In the genomic region with DNA sequence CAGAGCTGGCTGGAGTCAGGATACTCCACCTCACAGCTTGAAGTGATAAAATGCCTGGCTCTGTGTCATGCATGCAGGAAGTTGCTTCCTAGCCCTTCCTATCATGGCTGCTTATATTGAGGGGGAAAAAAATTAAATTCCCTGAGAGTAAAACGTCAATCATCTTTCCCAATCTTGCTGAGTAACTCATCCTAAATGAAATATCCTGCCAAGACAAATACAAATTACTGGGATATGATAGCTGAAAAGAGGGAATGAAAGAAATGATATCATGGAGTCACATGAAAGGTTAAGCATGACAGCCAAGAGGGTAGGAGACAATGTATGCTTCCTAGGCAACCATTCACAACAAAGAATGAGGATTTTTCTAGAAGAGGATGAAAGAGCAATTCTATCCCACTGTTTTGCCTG, we compare ENCODE assay signal across 14 cellular contexts.
DNase-seq lines count a peak whose midpoint lies in the region; FAIRE-seq and TF ChIP-seq lines count a peak whose summit lies in the region.
"Had no signal": no experiment of that assay in that cellular context is flagged by ENCODE, and none has a peak within 500 bp of the region (broad histone marks: within the 10 kb centered on the region; RNA-seq: fewer than 3 reads in every experiment).

No MANE protein-coding gene starts in this region.

- H3K9me3 Mint-ChIP-seq in chondrocyte (ENCODE audit: low read depth): no peaks in the 10 kb centered on the region
- H3K9me3 Mint-ChIP-seq: dendritic cell treated with granulocyte-macrophage colony-stimulating factor and Interleukin-4, amounts not matched to agents 40 ng/mL and 50 ng/mL, for 4 days; stimulated activated effector memory CD8-positive, alpha-beta T cell treated with anti-CD3 and anti-CD28 coated beads, Interleukin-12 subunit alpha, Interleukin-12 subunit beta, amount 100 ng/mL, for 72 hours; type B pancreatic cell had no signal

- H3K4me3 ChIP-seq in keratinocyte (ENCODE audit: control insufficient read depth in 2 of 3, extremely low read depth in 1 of 3, insufficient read depth in 2 of 3, low read depth in 1 of 3, low read length in 3 of 3): no peak overlapping the region
- H3K4me3 ChIP-seq in OCI-LY7 (ENCODE audit: low read depth, low read length, poor library complexity, severe bottlenecking): no peak overlapping the region
- no peak overlapping the region for H3K4me3 ChIP-seq in tibial artery

- no peak overlapping the region for H3K4me3 Mint-ChIP-seq in chondrocyte (ENCODE audit: unreplicated experiment)
- H3K4me3 Mint-ChIP-seq: dendritic cell treated with granulocyte-macrophage colony-stimulating factor and Interleukin-4, amounts not matched to agents 40 ng/mL and 50 ng/mL, for 4 days; stimulated activated effector memory CD8-positive, alpha-beta T cell treated with anti-CD3 and anti-CD28 coated beads, Interleukin-12 subunit alpha, Interleukin-12 subunit beta, amount 100 ng/mL, for 72 hours; type B pancreatic cell had no signal

- H3K36me3 Mint-ChIP-seq in chondrocyte (ENCODE audit: low read depth): no peaks in the 10 kb centered on the region
- H3K36me3 Mint-ChIP-seq: stimulated activated effector memory CD8-positive, alpha-beta T cell treated with anti-CD3 and anti-CD28 coated beads, Interleukin-12 subunit alpha, Interleukin-12 subunit beta, amount 100 ng/mL, for 72 hours; type B pancreatic cell had no signal

- no peaks in the 10 kb centered on the region for H3K27me3 ChIP-seq in keratinocyte (ENCODE audit: control insufficient read depth, extremely low read depth, insufficient read depth, low read length)
- H3K27me3 ChIP-seq in tibial artery: no peaks in the 10 kb centered on the region

- peaks cover 2% of the 10 kb centered on the region for H3K27me3 Mint-ChIP-seq in chondrocyte (ENCODE audit: low read depth)
- H3K27me3 Mint-ChIP-seq: dendritic cell treated with granulocyte-macrophage colony-stimulating factor and Interleukin-4, amounts not matched to agents 40 ng/mL and 50 ng/mL, for 4 days; type B pancreatic cell had no signal

- H3K36me3 ChIP-seq in keratinocyte (ENCODE audit: control insufficient read depth in 2 of 2, extremely low read depth in 1 of 2, insufficient read depth in 2 of 2, low read length in 2 of 2) (no peaks in the 10 kb centered on the region), OCI-LY7 (ENCODE audit: insufficient read depth, low read length) (no peaks in the 10 kb centered on the region), tibial artery (no peaks in the 10 kb centered on the region)

- TF ChIP-seq CTCF in AG09319 (IDR thresholded peaks at IDR 0.05; ENCODE audit: low read depth, low read length): no peak
- no peak for TF ChIP-seq CTCF in chondrocyte (IDR thresholded peaks at IDR 0.05)
- no peak for TF ChIP-seq CTCF in keratinocyte (optimal IDR thresholded peaks at IDR 0.05 in 1 of 3, IDR thresholded peaks at IDR 0.05 in 1 of 3, conservative IDR thresholded peaks at IDR 0.05 in 1 of 3; ENCODE audit: extremely low read depth in 1 of 3, insufficient read depth in 2 of 3, low read length in 3 of 3)
- TF ChIP-seq CTCF in OCI-LY7 (conservative IDR thresholded peaks at IDR 0.05; ENCODE audit: low read length): no peak
- TF ChIP-seq CTCF in tibial artery (IDR thresholded peaks at IDR 0.05): no peak

- intact Hi-C loops in OCI-LY7 (cut with micrococcal nuclease; ENCODE audit: unreplicated experiment) (no loop called here), tibial artery (cut with DNase I; ENCODE audit: low total_unique reads) (no loop called here)

- dilution Hi-C loops in keratinocyte (cut with MboI; ENCODE audit: extremely low pct_ligation_motif_present, low sequenced_read_pairs): loop anchor here (25.0 kb wide), 1 partner anchor 95 kb away; no protein-coding TSS in a partner anchor

- H3K9ac ChIP-seq in keratinocyte (ENCODE audit: control insufficient read depth, extremely low read depth, insufficient read depth, low read length): no peak overlapping the region

- no peaks in the 10 kb centered on the region for H3K9me1 ChIP-seq in keratinocyte (ENCODE audit: control insufficient read depth, extremely low read depth, insufficient read depth, low read length)

- H3K4me1 Mint-ChIP-seq in chondrocyte (ENCODE audit: low read depth): peaks cover 23% of the 10 kb centered on the region
- H3K4me1 Mint-ChIP-seq: stimulated activated effector memory CD8-positive, alpha-beta T cell treated with anti-CD3 and anti-CD28 coated beads, Interleukin-12 subunit alpha, Interleukin-12 subunit beta, amount 100 ng/mL, for 72 hours had no signal

- no peak overlapping the region for H3K27ac ChIP-seq in keratinocyte (ENCODE audit: control insufficient read depth, insufficient read depth, low read length)
- no peak overlapping the region for H3K27ac ChIP-seq in OCI-LY7 (ENCODE audit: low read depth, low read length, poor library complexity, severe bottlenecking)
- H3K27ac ChIP-seq in tibial artery: no peak overlapping the region

- POLR2A ChIA-PET in OCI-LY7 (lab: Charles Lee): no interaction called here

- FAIRE-seq in keratinocyte (lab: Jason Lieb, UNC): no peak

- H3K9me2 ChIP-seq in OCI-LY7 (ENCODE audit: insufficient read depth, low read length): no peaks in the 10 kb centered on the region

- H3K9me3 ChIP-seq in keratinocyte (ENCODE audit: control insufficient read depth, low read depth, low read length) (no peaks in the 10 kb centered on the region), OCI-LY7 (ENCODE audit: low read length) (no peaks in the 10 kb centered on the region), tibial artery (no peaks in the 10 kb centered on the region)

- no peak overlapping the region for H3K4me2 ChIP-seq in keratinocyte (ENCODE audit: control insufficient read depth, extremely low read depth, insufficient read depth, low read depth, low read length)
- no peak overlapping the region for H3K4me2 ChIP-seq in OCI-LY7 (ENCODE audit: low read length)

- peak overlapping the region; percentile 1 for H2AFZ ChIP-seq in keratinocyte (ENCODE audit: control insufficient read depth, low read length)
- no peak overlapping the region for H2AFZ ChIP-seq in OCI-LY7 (ENCODE audit: low read length)

- no TSS peak for BruUV-seq in OCI-LY7 (replicated peaks; lab: Mats Ljungman, UMichigan)

- H3K4me1 ChIP-seq in keratinocyte (ENCODE audit: control insufficient read depth, extremely low read depth, insufficient read depth, low read length) (no peaks in the 10 kb centered on the region), OCI-LY7 (ENCODE audit: insufficient read depth, low read length, poor library complexity, severe bottlenecking) (no peaks in the 10 kb centered on the region), tibial artery (peaks cover 0 to 17% (median 1%) of the 10 kb centered on the region in 4 donors)

- H4K20me1 ChIP-seq in keratinocyte (ENCODE audit: control insufficient read depth, extremely low read depth, insufficient read depth, low read length) (no peaks in the 10 kb centered on the region), OCI-LY7 (ENCODE audit: insufficient read depth, low read length) (no peaks in the 10 kb centered on the region)

- H3K79me2 ChIP-seq in keratinocyte (ENCODE audit: control insufficient read depth, insufficient read depth, low read length) (no peaks in the 10 kb centered on the region), OCI-LY7 (ENCODE audit: insufficient read depth, low read depth, low read length) (no peaks in the 10 kb centered on the region)

- CTCF ChIA-PET in OCI-LY7 (lab: Charles Lee; ENCODE audit: unreplicated experiment): no interaction called here

- peak; percentile 40 for DNase-seq in AG09319 (ENCODE audit: extremely low read depth, low read depth)
- peak; percentile 20 for DNase-seq in LHCN-M2 (ENCODE audit: low read depth)
- no peak for DNase-seq in chondrocyte (ENCODE audit: low spot score)
- DNase-seq in keratinocyte (ENCODE audit: low read depth, low spot score): no peak
- DNase-seq in SIG-M5 (lab: John Stamatoyannopoulos, UW): no peak
- DNase-seq in NCI-H128 (lab: John Stamatoyannopoulos, UW; ENCODE audit: unreplicated experiment): no peak
- no peak for DNase-seq in OCI-LY7 (ENCODE audit: low spot score)
- DNase-seq in tibial artery: no peak
- DNase-seq: activated CD4-positive, alpha-beta T cell treated with anti-CD3 and anti-CD28 coated beads, Interleukin-2, amount 50 U/mL, for 4 hours; amniotic stem cell; foreskin melanocyte had no signal

- peak overlapping the region; percentile 52 for H3K27ac Mint-ChIP-seq in chondrocyte (ENCODE audit: unreplicated experiment)
- H3K27ac Mint-ChIP-seq: dendritic cell treated with granulocyte-macrophage colony-stimulating factor and Interleukin-4, amounts not matched to agents 40 ng/mL and 50 ng/mL, for 4 days; stimulated activated effector memory CD8-positive, alpha-beta T cell treated with anti-CD3 and anti-CD28 coated beads, Interleukin-12 subunit alpha, Interleukin-12 subunit beta, amount 100 ng/mL, for 72 hours; type B pancreatic cell had no signal

Comparison
In these comparisons a context has a peak if more than half of its experiments do, and no peak if none do; other contexts are left out.
1. DNase-seq: peak in AG09319 (single experiment) and LHCN-M2 (single experiment); none in chondrocyte (single experiment), keratinocyte (single experiment), SIG-M5 (single experiment), NCI-H128 (single experiment), OCI-LY7 (single experiment) and tibial artery (0 of 2).